ENCODE assay signal across 8 cellular contexts in the genomic region with DNA sequence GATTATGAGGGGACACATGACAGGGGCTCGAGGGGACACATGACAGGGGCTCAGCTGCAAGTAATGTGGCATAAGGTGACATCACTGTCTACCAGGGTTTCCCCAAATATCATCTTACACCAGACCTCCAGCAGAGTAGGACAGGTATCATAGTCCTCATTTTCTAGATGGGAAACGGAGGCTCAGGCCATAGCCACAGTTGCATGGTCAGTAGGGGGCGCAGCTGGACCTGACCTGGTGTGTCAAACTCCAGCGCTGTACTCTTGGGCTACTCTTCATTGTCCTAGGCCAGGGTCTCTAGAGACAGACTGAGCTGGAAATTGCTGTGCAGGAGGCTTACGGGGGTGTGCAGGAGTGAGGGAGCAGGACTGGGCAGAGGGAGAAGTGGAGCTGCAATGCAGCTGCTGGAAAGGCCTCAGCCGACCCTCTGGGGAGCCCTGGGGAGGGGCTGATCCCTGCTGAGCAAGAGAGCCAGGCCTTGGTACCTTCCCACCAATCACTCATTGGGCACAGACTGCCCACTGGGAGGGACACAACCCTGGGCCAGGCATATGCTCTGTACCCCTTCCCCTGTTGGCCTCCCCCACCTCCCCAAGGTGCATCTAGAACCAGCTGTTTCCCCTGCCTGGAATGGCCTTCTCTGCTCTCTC.
DNase-seq lines count a peak whose midpoint lies in the region; ATAC-seq, FAIRE-seq and TF ChIP-seq lines count a peak whose summit lies in the region.

No MANE protein-coding gene starts in this region.

- TF ChIP-seq CTCF in Panc1 (IDR thresholded peaks at IDR 0.05) (peak; percentile 86), GM12878 (IDR thresholded peaks at IDR 0.05 in 2 of 3, conservative IDR thresholded peaks at IDR 0.05 in 1 of 3; ENCODE audit: control insufficient read depth in 2 of 3, extremely low read depth in 1 of 3, insufficient read depth in 1 of 3, low read depth in 3 of 3, low read length in 3 of 3) (peak; percentile 65 to 71 (median 71)), left lung (IDR thresholded peaks at IDR 0.05) (peak; percentile 42 to 43), stomach (IDR thresholded peaks at IDR 0.05) (peak in 3 of 7 experiments; percentile 12 to 27 (median 18))

- no peak overlapping the region for H2AFZ ChIP-seq in GM12878 (ENCODE audit: control insufficient read depth, low read depth, low read length)

- in situ Hi-C loops in Panc1 (cut with HindIII; ENCODE audit: low pct_unique_long_range_greater_than_20kb, low sequenced_read_pairs) (no loop called here), GM12878 (cut with MboI) (no loop called here)

- H3K4me1 ChIP-seq in Panc1 (ENCODE audit: control insufficient read depth, insufficient read depth, low read length) (no peaks in the 10 kb centered on the region), GM12878 (ENCODE audit: control insufficient read depth, insufficient read depth, low read length) (no peaks in the 10 kb centered on the region), left lung (no peaks in the 10 kb centered on the region), stomach (no peaks in the 10 kb centered on the region)

- BruUV-seq in Panc1 (replicated peaks; lab: Mats Ljungman, UMichigan) (no TSS peak), GM12878 (replicated peaks; lab: Mats Ljungman, UMichigan) (no TSS peak)

- WGBS in GM12878 (ENCODE audit: insufficient coverage, insufficient replicate concordance, low lambda C conversion rate, missing lambda C conversion rate) = 13% methylated on average over 6 of the region's 6 CpGs
- 39 to 52% (median 49%) methylated on average over 5 to 6 of the region's 6 CpGs for WGBS in stomach, 5 donors

- TF ChIP-seq RAD21 in GM12878 (IDR thresholded peaks at IDR 0.05; ENCODE audit: insufficient read depth, low read depth, low read length) = peak; percentile 65

- ATAC-seq in Right ventricle myocardium superior (ENCODE audit: poor library complexity) = peak; percentile 54
- peak; percentile 79 for ATAC-seq in Panc1
- ATAC-seq in GM12878 = peak; percentile 89
- ATAC-seq in left lung = peak; percentile 90
- ATAC-seq in HG02885 (IDR thresholded peaks at IDR 0.05; ENCODE audit: poor library complexity, unreplicated experiment) = no peak

- H3K4me3 ChIP-seq in Panc1 (ENCODE audit: low read depth in 2 of 2, low read length in 2 of 2) = no peak overlapping the region
- no peak overlapping the region for H3K4me3 ChIP-seq in GM12878
- no peak overlapping the region for H3K4me3 ChIP-seq in left lung
- H3K4me3 ChIP-seq in stomach = no peak overlapping the region

- H3K36me3 ChIP-seq in Panc1 (ENCODE audit: control insufficient read depth, insufficient read depth, low read length) = no peaks in the 10 kb centered on the region
- H3K36me3 ChIP-seq in GM12878 (ENCODE audit: control insufficient read depth in 2 of 2, insufficient read depth in 2 of 2, low read length in 1 of 2) = no peaks in the 10 kb centered on the region
- H3K36me3 ChIP-seq in left lung = no peaks in the 10 kb centered on the region
- H3K36me3 ChIP-seq in stomach = no peaks in the 10 kb centered on the region

- H3K27ac ChIP-seq in Panc1 (ENCODE audit: low read length) = no peak overlapping the region
- H3K27ac ChIP-seq in GM12878 (ENCODE audit: control insufficient read depth, insufficient read depth) = no peak overlapping the region
- no peak overlapping the region for H3K27ac ChIP-seq in left lung
- no peak overlapping the region for H3K27ac ChIP-seq in stomach

- intact Hi-C loops in Right ventricle myocardium superior (cut with DNase I) = no loop called here
- intact Hi-C loops in cardiac septum (cut with DNase I) = loop anchor here (5.0 kb wide), 1 partner anchor 81 kb away; no protein-coding TSS in a partner anchor
- intact Hi-C loops in Panc1 (cut with micrococcal nuclease; ENCODE audit: unreplicated experiment) = no loop called here
- intact Hi-C loops in GM12878 (cut with micrococcal nuclease; ENCODE audit: unreplicated experiment) = loop anchor here (1.0 to 10.0 kb wide), 4 partner anchors 84 to 221 kb away; partner anchors contain the start of gene SLC29A3
- intact Hi-C loops in left lung (cut with DNase I) = no loop called here
- intact Hi-C loops in stomach (cut with DNase I; ENCODE audit: low total_unique reads) = no loop called here

- no peak overlapping the region for H3K4me2 ChIP-seq in GM12878 (ENCODE audit: control insufficient read depth, insufficient read depth)

- no peaks in the 10 kb centered on the region for H3K79me2 ChIP-seq in GM12878 (ENCODE audit: control insufficient read depth, insufficient read depth, low read length)

- POLR2A ChIA-PET in Panc1 (lab: Charles Lee) = no interaction called here
- POLR2A ChIA-PET in GM12878 (lab: Charles Lee) = no interaction called here

- H3K9ac ChIP-seq in GM12878 (ENCODE audit: control insufficient read depth, insufficient read depth, low read length) = no peak overlapping the region

- no peak for FAIRE-seq in GM12878 (lab: Jason Lieb, UNC)

- peaks cover 4% of the 10 kb centered on the region; the same call in 1 of the 2 replicates for H3K27me3 ChIP-seq in Panc1 (ENCODE audit: control insufficient read depth, insufficient read depth, low read length)
- peaks cover 0 to 2% of the 10 kb centered on the region in 2 experiments; a peak in 1 of 4 replicates for H3K27me3 ChIP-seq in GM12878 (replicated peaks in 1 of 2; ENCODE audit: control insufficient read depth in 2 of 2, insufficient read depth in 2 of 2, low read length in 1 of 2)
- no peaks in the 10 kb centered on the region for H3K27me3 ChIP-seq in left lung
- peaks cover 0 to 20% (median 5%) of the 10 kb centered on the region in 3 donors for H3K27me3 ChIP-seq in stomach

- no peak for TF ChIP-seq EP300 in GM12878 (IDR thresholded peaks at IDR 0.05; ENCODE audit: borderline replicate concordance in 1 of 2, control insufficient read depth in 1 of 2, low read depth in 2 of 2, low read length in 2 of 2)
- no peak for TF ChIP-seq EP300 in stomach (IDR thresholded peaks at IDR 0.05)

- RAD21 ChIA-PET in GM12878 (lab: Charles Lee; ENCODE audit: unreplicated experiment) = interaction anchor here (0.6 to 3.1 kb wide), 7 partner anchors 10 to 222 kb away, joined by 3 to 13 read pairs (median 3); no protein-coding TSS in a partner anchor

- H3K9me3 ChIP-seq in Panc1 (ENCODE audit: control insufficient read depth, insufficient read depth, low read depth, low read length) (peaks cover 6% of the 10 kb centered on the region; the same call in 1 of the 2 replicates), GM12878 (replicated peaks; ENCODE audit: control insufficient read depth, insufficient read depth, low read length) (no peaks in the 10 kb centered on the region; the same call in 1 of the 3 replicates), left lung (peaks cover 0 to 10% of the 10 kb centered on the region in 2 donors), stomach (peaks cover 0 to 14% (median 5%) of the 10 kb centered on the region in 4 donors)

- SMC1A ChIA-PET in GM12878 (lab: Charles Lee; ENCODE audit: uncharacterized antibody, unreplicated experiment) = interaction anchor here (0.9 to 6.3 kb wide), 6 partner anchors 10 to 222 kb away, joined by 3 to 29 read pairs (median 5); no protein-coding TSS in a partner anchor

- DNase-seq in Right ventricle myocardium superior (peak; percentile 76), cardiac septum (ENCODE audit: low spot score) (no peak), Panc1 (ENCODE audit: low read depth, low spot score) (peak; percentile 4), GM12878 (ENCODE audit: low read depth, low spot score) (no peak), left lung (peak in 1 of 2 donors; percentile 43), stomach (peak; percentile 62), NCI-H226 (no peak)

- no peaks in the 10 kb centered on the region for H4K20me1 ChIP-seq in GM12878 (ENCODE audit: control insufficient read depth, insufficient read depth)

- CTCF ChIA-PET in Panc1 (lab: Charles Lee) (interaction anchor here (1.3 to 1.6 kb wide), 2 partner anchors 11 to 19 kb away, joined by 3 to 4 read pairs; no protein-coding TSS in a partner anchor), GM12878 (lab: Yijun Ruan, JAX) (interaction anchor here (0.6 to 8.6 kb wide), 15 partner anchors 9 to 222 kb away, joined by 3 to 66 read pairs (median 4); partner anchors contain the start of gene SLC29A3)

- TF ChIP-seq POLR2A in GM12878 (IDR thresholded peaks at IDR 0.05; ENCODE audit: low read depth, low read length) (no peak), stomach (IDR thresholded peaks at IDR 0.05) (no peak)

TF ChIP-seq in GM12878, 131 proteins besides CTCF, POLR2A, EP300 and RAD21:
- TF ChIP-seq ZNF622 (IDR thresholded peaks at IDR 0.05) = no peak
- no peak for TF ChIP-seq ZBTB4 (CRISPR knock-in tag; IDR thresholded peaks at IDR 0.05)
- no peak for TF ChIP-seq GABPA (IDR thresholded peaks at IDR 0.05; ENCODE audit: low read depth)
- TF ChIP-seq RB1 (IDR thresholded peaks at IDR 0.05; ENCODE audit: borderline replicate concordance) = no peak
- no peak for TF ChIP-seq KDM1A (IDR thresholded peaks at IDR 0.05; ENCODE audit: borderline replicate concordance)
- no peak for TF ChIP-seq RAD51 (IDR thresholded peaks at IDR 0.05)
- peak; percentile 64; the same call in 1 of the 2 replicates for TF ChIP-seq SMC3 (IDR thresholded peaks at IDR 0.05; ENCODE audit: borderline replicate concordance, low read length)

Comparison
In these comparisons a context has a peak if more than half of its experiments do, and no peak if none do; other contexts are left out.
1. DNase-seq: peak in Right ventricle myocardium superior (single experiment), Panc1 (single experiment) and stomach (single experiment); none in cardiac septum (single experiment), GM12878 (single experiment) and NCI-H226 (single experiment).
2. intact Hi-C loops: an anchor here in cardiac septum (5.0 kb wide) and GM12878 (1.0 to 10.0 kb wide); none called in Right ventricle myocardium superior, Panc1, left lung and stomach.